ENCODE assay signal across 8 cellular contexts in genomic region chr3:142445816-142446254, GRCh38. TPM values are rescaled to one million over a fixed set of nuclear protein-coding genes. Genes with fewer than 3 reads are reported as not detected.
DNase-seq lines count a peak whose midpoint lies in the region; ATAC-seq lines count a peak whose summit lies in the region.

No MANE protein-coding gene starts in this region.

- DNase-seq in activated CD8-positive, alpha-beta memory T cell treated with anti-CD3 and anti-CD28 coated beads, Interleukin-2, amount 10 ng/mL, durations not matched to agents 7 days and 5 days, result peak; percentile 60
- no peak for DNase-seq in activated CD8-positive, alpha-beta memory T cell treated with anti-CD3 and anti-CD28 coated beads, Interleukin-2, amount 50 U/mL, for 4 hours
- DNase-seq in RPMI7951 (ENCODE audit: low read depth) (peak; percentile 62), renal cortical epithelial cell (ENCODE audit: low read depth) (peak; percentile 33), ureter (ENCODE audit: low spot score) (no peak), NAMALWA (ENCODE audit: low spot score) (no peak)
- DNase-seq in effector memory CD8-positive, alpha-beta T cell, result no peak

- ATAC-seq in activated CD8-positive, alpha-beta memory T cell treated with anti-CD3 and anti-CD28 coated beads, Interleukin-2, amount 10 ng/mL, durations not matched to agents 7 days and 5 days, result peak; percentile 58
- peak; percentile 54 for ATAC-seq in HG02884 (IDR thresholded peaks at IDR 0.05; ENCODE audit: unreplicated experiment)
- ATAC-seq in effector memory CD8-positive, alpha-beta T cell (replicated peaks), result no peak

- H3K4me1 Mint-ChIP-seq in activated CD8-positive, alpha-beta memory T cell treated with anti-CD3 and anti-CD28 coated beads, Interleukin-2, amount 10 ng/mL, durations not matched to agents 7 days and 5 days, result peaks cover 29% of the 10 kb centered on the region
- H3K4me1 Mint-ChIP-seq in effector memory CD8-positive, alpha-beta T cell (ENCODE audit: low read depth in 2 of 2), result peaks cover 41 to 46% of the 10 kb centered on the region in 2 donors

- CTCF ChIA-PET in activated CD8-positive, alpha-beta memory T cell treated with anti-CD3 and anti-CD28 coated beads, Interleukin-2, amount 10 ng/mL, durations not matched to agents 7 days and 5 days (lab: Charles Lee), result interaction anchor here (1.6 kb wide), 1 partner anchor 63 kb away, joined by 5 read pairs; no protein-coding TSS in a partner anchor

- peak overlapping the region; percentile 84 for H3K4me3 Mint-ChIP-seq in activated CD8-positive, alpha-beta memory T cell treated with anti-CD3 and anti-CD28 coated beads, Interleukin-2, amount 10 ng/mL, durations not matched to agents 7 days and 5 days
- H3K4me3 Mint-ChIP-seq in effector memory CD8-positive, alpha-beta T cell, result peak overlapping the region; percentile 97 to 98

- no peaks in the 10 kb centered on the region for H3K27me3 Mint-ChIP-seq in activated CD8-positive, alpha-beta memory T cell treated with anti-CD3 and anti-CD28 coated beads, Interleukin-2, amount 10 ng/mL, durations not matched to agents 7 days and 5 days
- H3K27me3 Mint-ChIP-seq in effector memory CD8-positive, alpha-beta T cell, result no peaks in the 10 kb centered on the region

- peak overlapping the region; percentile 98 for H3K27ac Mint-ChIP-seq in activated CD8-positive, alpha-beta memory T cell treated with anti-CD3 and anti-CD28 coated beads, Interleukin-2, amount 10 ng/mL, durations not matched to agents 7 days and 5 days
- H3K27ac Mint-ChIP-seq in effector memory CD8-positive, alpha-beta T cell, result peak overlapping the region; percentile 99 to 100

- H3K9me3 Mint-ChIP-seq in activated CD8-positive, alpha-beta memory T cell treated with anti-CD3 and anti-CD28 coated beads, Interleukin-2, amount 10 ng/mL, durations not matched to agents 7 days and 5 days (ENCODE audit: low read depth), result no peaks in the 10 kb centered on the region
- no peaks in the 10 kb centered on the region for H3K9me3 Mint-ChIP-seq in effector memory CD8-positive, alpha-beta T cell

- H3K36me3 Mint-ChIP-seq in activated CD8-positive, alpha-beta memory T cell treated with anti-CD3 and anti-CD28 coated beads, Interleukin-2, amount 10 ng/mL, durations not matched to agents 7 days and 5 days, result peaks cover 43% of the 10 kb centered on the region
- H3K36me3 Mint-ChIP-seq in effector memory CD8-positive, alpha-beta T cell (ENCODE audit: insufficient read depth), result peaks cover 30% of the 10 kb centered on the region

RNA-seq across cellular contexts. Expression of gene XRN1, which starts 2.0 kb away (rescaled TPM):
- total RNA-seq in activated CD8-positive, alpha-beta memory T cell treated with anti-CD3 and anti-CD28 coated beads, Interleukin-2, amount 10 ng/mL, durations not matched to agents 7 days and 5 days, result 10 to 100 TPM; 64.4 to 82.7 TPM
- total RNA-seq in RPMI7951 (2014; rRNA removed; shearing (Covaris generic)), result 23.9 and 24.3 TPM in 2 replicates
- total RNA-seq in renal cortical epithelial cell (26.6 and 34.7 TPM in 2 replicates), ureter (72.8 TPM)

Comparison
In these comparisons a context has a peak if more than half of its experiments do, and no peak if none do; other contexts are left out.
1. DNase-seq: peak in activated CD8-positive, alpha-beta memory T cell treated with anti-CD3 and anti-CD28 coated beads, Interleukin-2, amount 10 ng/mL, durations not matched to agents 7 days and 5 days (single experiment), RPMI7951 (single experiment) and renal cortical epithelial cell (single experiment); none in activated CD8-positive, alpha-beta memory T cell treated with anti-CD3 and anti-CD28 coated beads, Interleukin-2, amount 50 U/mL, for 4 hours (single experiment), effector memory CD8-positive, alpha-beta T cell (0 of 3), ureter (single experiment) and NAMALWA (single experiment).